In genomic region chr1:25031601-25031965, GRCh38 we compare ENCODE assay signal across 9 cellular contexts.
DNase-seq lines count a peak whose midpoint lies in the region; ATAC-seq and TF ChIP-seq lines count a peak whose summit lies in the region.
"Had no signal": no experiment of that assay in that cellular context is flagged by ENCODE, and none has a peak within 500 bp of the region (broad histone marks: within the 10 kb centered on the region; RNA-seq: fewer than 3 reads in every experiment).

No MANE protein-coding gene starts in this region.

- no peaks in the 10 kb centered on the region for H3K9me3 Mint-ChIP-seq in activated CD4-positive, alpha-beta T cell treated with anti-CD3 and anti-CD28 coated beads, Interleukin-2, amount 10 ng/mL, durations not matched to agents 24 days and 14 days

- ATAC-seq in HG02840 (IDR thresholded peaks at IDR 0.05; ENCODE audit: low FRiP score, unreplicated experiment): peak; percentile 16
- no peak for ATAC-seq in GM18858 (IDR thresholded peaks at IDR 0.05; ENCODE audit: unreplicated experiment)

- H3K4me3 ChIP-seq in mucosa of rectum (ENCODE audit: low read length in 2 of 2): no peak overlapping the region

- no peak for TF ChIP-seq CTCF in GM13976 (IDR thresholded peaks at IDR 0.05; ENCODE audit: borderline replicate concordance, control extremely low read depth, extremely low read depth, insufficient read depth, missing control alignments)

- POLR2A ChIA-PET in HEK293T (lab: Yijun Ruan, JAX): no interaction called here

- peaks cover 6% of the 10 kb centered on the region for H3K36me3 Mint-ChIP-seq in activated CD4-positive, alpha-beta T cell treated with anti-CD3 and anti-CD28 coated beads, Interleukin-2, amount 10 ng/mL, durations not matched to agents 24 days and 14 days (ENCODE audit: low read depth)

- DNase-seq in GM13976 (ENCODE audit: low spot score) (peak; percentile 66), NCI-H1436 (lab: John Stamatoyannopoulos, UW) (no peak), KG1 (lab: John Stamatoyannopoulos, UW) (no peak), HEK293T (ENCODE audit: extremely low spot score) (no peak)
- peak; percentile 79 for DNase-seq in activated CD4-positive, alpha-beta T cell treated with anti-CD3 and anti-CD28 coated beads, Interleukin-2, amount 10 ng/mL, durations not matched to agents 24 days and 14 days
- DNase-seq: NCI-H1436 treated with DMSO at 0.1 percent for 48 hours had no signal

- no peaks in the 10 kb centered on the region for H3K36me3 ChIP-seq in mucosa of rectum (ENCODE audit: control insufficient read depth in 2 of 2, insufficient read depth in 2 of 2, low read length in 2 of 2)

- H3K9ac ChIP-seq in mucosa of rectum (ENCODE audit: low read depth in 1 of 2, low read length in 2 of 2): peak overlapping the region in 1 of 2 donors; percentile 41

- intact Hi-C loops in activated CD4-positive, alpha-beta T cell treated with anti-CD3 and anti-CD28 coated beads, Interleukin-2, amount 10 ng/mL, durations not matched to agents 24 days and 14 days (cut with micrococcal nuclease): loop anchor here (1.0 to 5.0 kb wide), 4 partner anchors 28 to 1346 kb away; partner anchors contain the start of gene IFNLR1

- CTCF ChIA-PET in HEK293T (lab: Yijun Ruan, JAX): no interaction called here

- H3K27ac Mint-ChIP-seq in activated CD4-positive, alpha-beta T cell treated with anti-CD3 and anti-CD28 coated beads, Interleukin-2, amount 10 ng/mL, durations not matched to agents 24 days and 14 days: peak overlapping the region; percentile 98

- in situ Hi-C loops in GM13976 (cut with MboI; ENCODE audit: low sequenced_read_pairs, unreplicated experiment): loop anchor here (5.0 to 10.0 kb wide), 3 partner anchors 69 to 177 kb away; partner anchors contain the start of gene RUNX3

- peaks cover 81% of the 10 kb centered on the region for H3K4me1 Mint-ChIP-seq in activated CD4-positive, alpha-beta T cell treated with anti-CD3 and anti-CD28 coated beads, Interleukin-2, amount 10 ng/mL, durations not matched to agents 24 days and 14 days

- H3K27ac ChIP-seq in mucosa of rectum (ENCODE audit: low read depth in 2 of 2, low read length in 2 of 2): peak overlapping the region; percentile 36 to 57

- H3K27me3 Mint-ChIP-seq in activated CD4-positive, alpha-beta T cell treated with anti-CD3 and anti-CD28 coated beads, Interleukin-2, amount 10 ng/mL, durations not matched to agents 24 days and 14 days: no peaks in the 10 kb centered on the region

- H3K4me1 ChIP-seq in mucosa of rectum (ENCODE audit: control insufficient read depth in 2 of 2, insufficient read depth in 2 of 2, low read length in 2 of 2): peaks cover 12 to 32% of the 10 kb centered on the region in 2 donors

- no peaks in the 10 kb centered on the region for H3K9me3 ChIP-seq in mucosa of rectum (ENCODE audit: control insufficient read depth in 2 of 2, low read length in 2 of 2)

- H3K4me3 Mint-ChIP-seq in activated CD4-positive, alpha-beta T cell treated with anti-CD3 and anti-CD28 coated beads, Interleukin-2, amount 10 ng/mL, durations not matched to agents 24 days and 14 days: peak overlapping the region; percentile 88

- H3K27me3 ChIP-seq in mucosa of rectum (ENCODE audit: control insufficient read depth in 2 of 2, insufficient read depth in 2 of 2, low read length in 2 of 2): peaks cover 0 to 2% of the 10 kb centered on the region in 2 donors

TF ChIP-seq in HEK293T, 16 proteins besides CTCF, POLR2A, EP300 and RAD21:
- no peak for TF ChIP-seq LEF1 (IDR thresholded peaks at IDR 0.05; ENCODE audit: borderline replicate concordance)
- no peak for TF ChIP-seq HDGF (IDR thresholded peaks at IDR 0.05; ENCODE audit: borderline replicate concordance)

Comparison
In these comparisons a context has a peak if more than half of its experiments do, and no peak if none do; other contexts are left out.
1. DNase-seq: peak in GM13976 (single experiment) and activated CD4-positive, alpha-beta T cell treated with anti-CD3 and anti-CD28 coated beads, Interleukin-2, amount 10 ng/mL, durations not matched to agents 24 days and 14 days (single experiment); none in NCI-H1436 (single experiment), KG1 (single experiment) and HEK293T (single experiment).